ENCODE assay signal across 9 cellular contexts in genomic region chr2:84077504-84077903, GRCh38.
A peak's percentile ranks its signal among the peaks of the same experiment; 100 is the strongest.
DNase-seq lines count a peak whose midpoint lies in the region; ATAC-seq and TF ChIP-seq lines count a peak whose summit lies in the region.
"Had no signal": no experiment of that assay in that cellular context is flagged by ENCODE, and none has a peak within 500 bp of the region (broad histone marks: within the 10 kb centered on the region; RNA-seq: fewer than 3 reads in every experiment).

No MANE protein-coding gene starts in this region.

- POLR2A ChIA-PET in WTC11 (lab: Charles Lee) = no interaction called here

- ATAC-seq in WTC11 = peak; percentile 80
- no peak for ATAC-seq in HG02970 (IDR thresholded peaks at IDR 0.05; ENCODE audit: low FRiP score, unreplicated experiment)
- ATAC-seq in GM21360 (IDR thresholded peaks at IDR 0.05; ENCODE audit: unreplicated experiment) = no peak

- peak; percentile 39 for DNase-seq in activated naive CD4-positive, alpha-beta T cell treated with anti-CD3 and anti-CD28 coated beads for 36 hours
- no peak for DNase-seq in activated naive CD4-positive, alpha-beta T cell treated with anti-CD3 and anti-CD28 coated beads, Interleukin-2, amount 50 U/mL, for 16 hours
- peak; percentile 53 for DNase-seq in MM.1S
- peak; percentile 16 for DNase-seq in WTC11 (ENCODE audit: low spot score)
- peak; percentile 39 for DNase-seq in myocyte (ENCODE audit: low read depth)
- DNase-seq in cerebellar nuclear complex (lab: John Stamatoyannopoulos, UW) = no peak

- no peaks in the 10 kb centered on the region for H3K9me3 ChIP-seq in MM.1S (replicated peaks; ENCODE audit: insufficient read depth, low read length)

- peaks cover 22% of the 10 kb centered on the region for H3K4me1 ChIP-seq in MM.1S (ENCODE audit: low read length)

- CTCF ChIA-PET in activated naive CD4-positive, alpha-beta T cell treated with anti-CD3 and anti-CD28 coated beads for 36 hours (lab: Charles Lee) = no interaction called here
- CTCF ChIA-PET in WTC11 (lab: Charles Lee) = interaction anchor here (1.0 to 1.4 kb wide), 2 partner anchors 180 to 238 kb away, joined by 3 to 7 read pairs; no protein-coding TSS in a partner anchor

- H3K36me3 ChIP-seq in MM.1S (replicated peaks; ENCODE audit: insufficient read depth, low read length) = no peaks in the 10 kb centered on the region

- H3K9ac ChIP-seq in MM.1S (ENCODE audit: low read length) = no peak overlapping the region

- no peak overlapping the region for H3K4me3 Mint-ChIP-seq in activated naive CD4-positive, alpha-beta T cell treated with anti-CD3 and anti-CD28 coated beads for 36 hours
- H3K4me3 Mint-ChIP-seq in WTC11 = no peak overlapping the region
- H3K4me3 Mint-ChIP-seq: activated naive CD8-positive, alpha-beta T cell had no signal

- H3K4me2 ChIP-seq in MM.1S (ENCODE audit: low read depth, low read length) = peak overlapping the region; percentile 35; the same call in 1 of the 2 replicates

- H3K79me2 ChIP-seq in MM.1S (ENCODE audit: low read length) = no peaks in the 10 kb centered on the region

- H3K4me3 ChIP-seq in MM.1S (ENCODE audit: low read length) = no peak overlapping the region

- H3F3A ChIP-seq in MM.1S (ENCODE audit: insufficient read depth, low read length) = peaks cover 11% of the 10 kb centered on the region

- H3K4me1 Mint-ChIP-seq in activated naive CD4-positive, alpha-beta T cell treated with anti-CD3 and anti-CD28 coated beads for 36 hours (ENCODE audit: low read depth) = no peaks in the 10 kb centered on the region
- no peaks in the 10 kb centered on the region for H3K4me1 Mint-ChIP-seq in WTC11

- no peaks in the 10 kb centered on the region for H3K9me3 Mint-ChIP-seq in activated naive CD4-positive, alpha-beta T cell treated with anti-CD3 and anti-CD28 coated beads for 36 hours
- H3K9me3 Mint-ChIP-seq in WTC11 = no peaks in the 10 kb centered on the region

- intact Hi-C loops in activated naive CD4-positive, alpha-beta T cell treated with anti-CD3 and anti-CD28 coated beads for 36 hours (cut with micrococcal nuclease) = loop anchor here (2.0 to 5.0 kb wide), 2 partner anchors 55 to 225 kb away; no protein-coding TSS in a partner anchor

- H3K9me2 ChIP-seq in MM.1S (replicated peaks; ENCODE audit: insufficient read depth, low read length) = no peaks in the 10 kb centered on the region

- no peak overlapping the region for H2AFZ ChIP-seq in MM.1S (ENCODE audit: low read length)

- peaks cover 2% of the 10 kb centered on the region for H3K27me3 Mint-ChIP-seq in activated naive CD4-positive, alpha-beta T cell treated with anti-CD3 and anti-CD28 coated beads for 36 hours (ENCODE audit: low read depth)
- H3K27me3 Mint-ChIP-seq in WTC11 (ENCODE audit: low read depth) = no peaks in the 10 kb centered on the region

- no peaks in the 10 kb centered on the region for H3K36me3 Mint-ChIP-seq in activated naive CD4-positive, alpha-beta T cell treated with anti-CD3 and anti-CD28 coated beads for 36 hours (ENCODE audit: low read depth)
- H3K36me3 Mint-ChIP-seq in WTC11 = no peaks in the 10 kb centered on the region
- H3K36me3 Mint-ChIP-seq: activated naive CD8-positive, alpha-beta T cell had no signal

- no peaks in the 10 kb centered on the region for H3K27me3 ChIP-seq in MM.1S (replicated peaks; ENCODE audit: insufficient read depth, low read length)

- H3K27ac ChIP-seq in MM.1S (ENCODE audit: low read length) = peak overlapping the region; percentile 49; the same call in 1 of the 2 replicates

- no peaks in the 10 kb centered on the region for H4K20me1 ChIP-seq in MM.1S (ENCODE audit: insufficient read depth, low read length)

- no peak overlapping the region for H3K27ac Mint-ChIP-seq in activated naive CD4-positive, alpha-beta T cell treated with anti-CD3 and anti-CD28 coated beads for 36 hours
- no peak overlapping the region for H3K27ac Mint-ChIP-seq in WTC11
- H3K27ac Mint-ChIP-seq: activated naive CD8-positive, alpha-beta T cell had no signal

- TF ChIP-seq CTCF in MM.1S (IDR thresholded peaks at IDR 0.05; ENCODE audit: low read length) (peak; percentile 55), WTC11 (IDR thresholded peaks at IDR 0.05) (no peak; the same call in 1 of the 2 replicates)

TF ChIP-seq in WTC11, 78 proteins besides CTCF, POLR2A, EP300 and RAD21:
- TF ChIP-seq IRF2 (CRISPR knock-in tag; IDR thresholded peaks at IDR 0.05; ENCODE audit: borderline replicate concordance, low read depth) (no peak), TEAD1 (CRISPR knock-in tag; IDR thresholded peaks at IDR 0.05) (no peak), AFF4 (CRISPR knock-in tag; IDR thresholded peaks at IDR 0.05; ENCODE audit: borderline replicate concordance) (no peak), NR2C2 (CRISPR knock-in tag; IDR thresholded peaks at IDR 0.05) (no peak), FOXP4 (CRISPR knock-in tag; IDR thresholded peaks at IDR 0.05) (no peak), ESRRA (CRISPR knock-in tag; IDR thresholded peaks at IDR 0.05; ENCODE audit: borderline replicate concordance) (no peak)
TF ChIP-seq in WTC11: peak in this region for 0.

Comparison
In these comparisons a context has a peak if more than half of its experiments do, and no peak if none do; other contexts are left out.
1. DNase-seq: peak in activated naive CD4-positive, alpha-beta T cell treated with anti-CD3 and anti-CD28 coated beads for 36 hours (single experiment), MM.1S (single experiment), WTC11 (single experiment) and myocyte (single experiment); none in activated naive CD4-positive, alpha-beta T cell treated with anti-CD3 and anti-CD28 coated beads, Interleukin-2, amount 50 U/mL, for 16 hours (single experiment) and cerebellar nuclear complex (0 of 2).